1 cellular context compared by ENCODE assay signal in the genomic region with DNA sequence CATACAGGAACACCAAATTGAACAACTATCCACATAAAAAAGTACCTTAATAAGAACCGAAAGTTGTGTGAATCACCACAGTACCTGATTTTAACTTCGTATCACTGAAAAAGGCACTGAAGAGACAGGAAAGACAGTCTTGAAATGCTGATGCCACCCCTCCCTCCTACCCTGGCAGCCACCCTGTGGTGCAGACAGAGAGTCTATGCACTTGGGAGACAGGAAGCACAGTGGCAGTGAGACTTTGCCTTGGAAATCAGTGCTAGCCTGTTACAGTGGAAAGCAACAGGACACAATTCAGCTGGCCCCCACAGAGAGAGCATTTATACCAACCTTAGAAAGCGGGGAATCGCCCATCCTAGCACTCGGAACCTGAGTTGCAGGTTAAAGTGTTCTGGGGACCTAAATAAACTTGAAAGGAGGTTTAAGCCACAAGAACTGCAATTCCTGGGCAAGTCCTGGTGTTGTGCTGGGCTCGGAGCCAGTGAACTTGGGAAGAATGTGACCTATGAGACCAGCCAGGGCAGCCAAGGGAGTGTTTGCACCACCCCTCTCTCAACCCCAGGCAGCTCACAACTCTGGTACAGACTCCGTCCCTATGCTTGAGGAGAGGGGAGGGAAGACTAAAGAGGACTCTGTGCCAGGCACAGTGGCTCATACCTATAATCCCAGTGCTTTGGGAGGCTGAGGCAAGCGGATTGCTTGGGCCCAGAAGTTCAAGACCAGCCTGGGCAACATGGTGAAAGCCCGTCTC.
A peak's percentile ranks its signal among the peaks of the same experiment; 100 is the strongest.
TF ChIP-seq lines count a peak whose summit lies in the region.

No MANE protein-coding gene starts in this region.

TF ChIP-seq in HepG2, 621 proteins besides CTCF, POLR2A, EP300 and RAD21 (continued from another document and continues in another):
- TF ChIP-seq ZNF441 (CRISPR knock-in tag; IDR thresholded peaks at IDR 0.05; ENCODE audit: borderline replicate concordance) = 0 out of 2 replicates have a peak, but pooled peaks have one; percentile 63
- peak; percentile 86 for TF ChIP-seq TEAD3 (CRISPR knock-in tag; optimal IDR thresholded peaks at IDR 0.05; ENCODE audit: borderline replicate concordance)
- TF ChIP-seq ZNF746 (CRISPR knock-in tag; IDR thresholded peaks at IDR 0.05) = 0 out of 2 replicates have a peak, but pooled peaks have one; percentile 26
- peak; percentile 67 for TF ChIP-seq ZMYM4 (CRISPR knock-in tag; IDR thresholded peaks at IDR 0.05)
- TF ChIP-seq, protein P1, sequence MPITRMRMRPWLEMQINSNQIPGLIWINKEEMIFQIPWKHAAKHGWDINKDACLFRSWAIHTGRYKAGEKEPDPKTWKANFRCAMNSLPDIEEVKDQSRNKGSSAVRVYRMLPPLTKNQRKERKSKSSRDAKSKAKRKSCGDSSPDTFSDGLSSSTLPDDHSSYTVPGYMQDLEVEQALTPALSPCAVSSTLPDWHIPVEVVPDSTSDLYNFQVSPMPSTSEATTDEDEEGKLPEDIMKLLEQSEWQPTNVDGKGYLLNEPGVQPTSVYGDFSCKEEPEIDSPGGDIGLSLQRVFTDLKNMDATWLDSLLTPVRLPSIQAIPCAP (CRISPR knock-in tag; IDR thresholded peaks at IDR 0.05; ENCODE audit: low read depth) = no peak
- no peak for TF ChIP-seq FOXA1 (IDR thresholded peaks at IDR 0.05)
- TF ChIP-seq FOXA1 (CRISPR knock-in tag; IDR thresholded peaks at IDR 0.05) = 0 out of 2 replicates have a peak, but pooled peaks have one; percentile 7
- TF ChIP-seq, protein P2, sequence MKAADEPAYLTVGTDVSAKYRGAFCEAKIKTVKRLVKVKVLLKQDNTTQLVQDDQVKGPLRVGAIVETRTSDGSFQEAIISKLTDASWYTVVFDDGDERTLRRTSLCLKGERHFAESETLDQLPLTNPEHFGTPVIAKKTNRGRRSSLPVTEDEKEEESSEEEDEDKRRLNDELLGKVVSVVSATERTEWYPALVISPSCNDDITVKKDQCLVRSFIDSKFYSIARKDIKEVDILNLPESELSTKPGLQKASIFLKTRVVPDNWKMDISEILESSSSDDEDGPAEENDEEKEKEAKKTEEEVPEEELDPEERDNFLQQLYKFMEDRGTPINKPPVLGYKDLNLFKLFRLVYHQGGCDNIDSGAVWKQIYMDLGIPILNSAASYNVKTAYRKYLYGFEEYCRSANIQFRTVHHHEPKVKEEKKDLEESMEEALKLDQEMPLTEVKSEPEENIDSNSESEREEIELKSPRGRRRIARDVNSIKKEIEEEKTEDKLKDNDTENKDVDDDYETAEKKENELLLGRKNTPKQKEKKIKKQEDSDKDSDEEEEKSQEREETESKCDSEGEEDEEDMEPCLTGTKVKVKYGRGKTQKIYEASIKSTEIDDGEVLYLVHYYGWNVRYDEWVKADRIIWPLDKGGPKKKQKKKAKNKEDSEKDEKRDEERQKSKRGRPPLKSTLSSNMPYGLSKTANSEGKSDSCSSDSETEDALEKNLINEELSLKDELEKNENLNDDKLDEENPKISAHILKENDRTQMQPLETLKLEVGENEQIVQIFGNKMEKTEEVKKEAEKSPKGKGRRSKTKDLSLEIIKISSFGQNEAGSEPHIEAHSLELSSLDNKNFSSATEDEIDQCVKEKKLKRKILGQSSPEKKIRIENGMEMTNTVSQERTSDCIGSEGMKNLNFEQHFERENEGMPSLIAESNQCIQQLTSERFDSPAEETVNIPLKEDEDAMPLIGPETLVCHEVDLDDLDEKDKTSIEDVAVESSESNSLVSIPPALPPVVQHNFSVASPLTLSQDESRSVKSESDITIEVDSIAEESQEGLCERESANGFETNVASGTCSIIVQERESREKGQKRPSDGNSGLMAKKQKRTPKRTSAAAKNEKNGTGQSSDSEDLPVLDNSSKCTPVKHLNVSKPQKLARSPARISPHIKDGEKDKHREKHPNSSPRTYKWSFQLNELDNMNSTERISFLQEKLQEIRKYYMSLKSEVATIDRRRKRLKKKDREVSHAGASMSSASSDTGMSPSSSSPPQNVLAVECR (CRISPR knock-in tag; IDR thresholded peaks at IDR 0.05; ENCODE audit: borderline replicate concordance) = no peak; the same call in 1 of the 2 replicates
- TF ChIP-seq LCORL (IDR thresholded peaks at IDR 0.05) = no peak
- TF ChIP-seq LCORL (CRISPR knock-in tag; IDR thresholded peaks at IDR 0.05) = peak; percentile 62; the same call in 1 of the 2 replicates
- TF ChIP-seq, protein P3, sequence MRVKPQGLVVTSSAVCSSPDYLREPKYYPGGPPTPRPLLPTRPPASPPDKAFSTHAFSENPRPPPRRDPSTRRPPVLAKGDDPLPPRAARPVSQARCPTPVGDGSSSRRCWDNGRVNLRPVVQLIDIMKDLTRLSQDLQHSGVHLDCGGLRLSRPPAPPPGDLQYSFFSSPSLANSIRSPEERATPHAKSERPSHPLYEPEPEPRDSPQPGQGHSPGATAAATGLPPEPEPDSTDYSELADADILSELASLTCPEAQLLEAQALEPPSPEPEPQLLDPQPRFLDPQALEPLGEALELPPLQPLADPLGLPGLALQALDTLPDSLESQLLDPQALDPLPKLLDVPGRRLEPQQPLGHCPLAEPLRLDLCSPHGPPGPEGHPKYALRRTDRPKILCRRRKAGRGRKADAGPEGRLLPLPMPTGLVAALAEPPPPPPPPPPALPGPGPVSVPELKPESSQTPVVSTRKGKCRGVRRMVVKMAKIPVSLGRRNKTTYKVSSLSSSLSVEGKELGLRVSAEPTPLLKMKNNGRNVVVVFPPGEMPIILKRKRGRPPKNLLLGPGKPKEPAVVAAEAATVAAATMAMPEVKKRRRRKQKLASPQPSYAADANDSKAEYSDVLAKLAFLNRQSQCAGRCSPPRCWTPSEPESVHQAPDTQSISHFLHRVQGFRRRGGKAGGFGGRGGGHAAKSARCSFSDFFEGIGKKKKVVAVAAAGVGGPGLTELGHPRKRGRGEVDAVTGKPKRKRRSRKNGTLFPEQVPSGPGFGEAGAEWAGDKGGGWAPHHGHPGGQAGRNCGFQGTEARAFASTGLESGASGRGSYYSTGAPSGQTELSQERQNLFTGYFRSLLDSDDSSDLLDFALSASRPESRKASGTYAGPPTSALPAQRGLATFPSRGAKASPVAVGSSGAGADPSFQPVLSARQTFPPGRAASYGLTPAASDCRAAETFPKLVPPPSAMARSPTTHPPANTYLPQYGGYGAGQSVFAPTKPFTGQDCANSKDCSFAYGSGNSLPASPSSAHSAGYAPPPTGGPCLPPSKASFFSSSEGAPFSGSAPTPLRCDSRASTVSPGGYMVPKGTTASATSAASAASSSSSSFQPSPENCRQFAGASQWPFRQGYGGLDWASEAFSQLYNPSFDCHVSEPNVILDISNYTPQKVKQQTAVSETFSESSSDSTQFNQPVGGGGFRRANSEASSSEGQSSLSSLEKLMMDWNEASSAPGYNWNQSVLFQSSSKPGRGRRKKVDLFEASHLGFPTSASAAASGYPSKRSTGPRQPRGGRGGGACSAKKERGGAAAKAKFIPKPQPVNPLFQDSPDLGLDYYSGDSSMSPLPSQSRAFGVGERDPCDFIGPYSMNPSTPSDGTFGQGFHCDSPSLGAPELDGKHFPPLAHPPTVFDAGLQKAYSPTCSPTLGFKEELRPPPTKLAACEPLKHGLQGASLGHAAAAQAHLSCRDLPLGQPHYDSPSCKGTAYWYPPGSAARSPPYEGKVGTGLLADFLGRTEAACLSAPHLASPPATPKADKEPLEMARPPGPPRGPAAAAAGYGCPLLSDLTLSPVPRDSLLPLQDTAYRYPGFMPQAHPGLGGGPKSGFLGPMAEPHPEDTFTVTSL (CRISPR knock-in tag; IDR thresholded peaks at IDR 0.05; ENCODE audit: borderline replicate concordance) = 0 out of 2 replicates have a peak, but pooled peaks have one; percentile 14
- peak; percentile 68 for TF ChIP-seq RARA (CRISPR knock-in tag; IDR thresholded peaks at IDR 0.05)
- peak; percentile 29; the same call in 1 of the 2 replicates for TF ChIP-seq CEBPG (CRISPR knock-in tag; IDR thresholded peaks at IDR 0.05)
- TF ChIP-seq, protein P4, sequence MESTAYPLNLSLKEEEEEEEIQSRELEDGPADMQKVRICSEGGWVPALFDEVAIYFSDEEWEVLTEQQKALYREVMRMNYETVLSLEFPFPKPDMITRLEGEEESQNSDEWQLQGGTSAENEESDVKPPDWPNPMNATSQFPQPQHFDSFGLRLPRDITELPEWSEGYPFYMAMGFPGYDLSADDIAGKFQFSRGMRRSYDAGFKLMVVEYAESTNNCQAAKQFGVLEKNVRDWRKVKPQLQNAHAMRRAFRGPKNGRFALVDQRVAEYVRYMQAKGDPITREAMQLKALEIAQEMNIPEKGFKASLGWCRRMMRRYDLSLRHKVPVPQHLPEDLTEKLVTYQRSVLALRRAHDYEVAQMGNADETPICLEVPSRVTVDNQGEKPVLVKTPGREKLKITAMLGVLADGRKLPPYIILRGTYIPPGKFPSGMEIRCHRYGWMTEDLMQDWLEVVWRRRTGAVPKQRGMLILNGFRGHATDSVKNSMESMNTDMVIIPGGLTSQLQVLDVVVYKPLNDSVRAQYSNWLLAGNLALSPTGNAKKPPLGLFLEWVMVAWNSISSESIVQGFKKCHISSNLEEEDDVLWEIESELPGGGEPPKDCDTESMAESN (CRISPR knock-in tag; conservative IDR thresholded peaks at IDR 0.05) = 0 out of 2 replicates have a peak, but pooled peaks have one; percentile 29
- TF ChIP-seq, protein P5, sequence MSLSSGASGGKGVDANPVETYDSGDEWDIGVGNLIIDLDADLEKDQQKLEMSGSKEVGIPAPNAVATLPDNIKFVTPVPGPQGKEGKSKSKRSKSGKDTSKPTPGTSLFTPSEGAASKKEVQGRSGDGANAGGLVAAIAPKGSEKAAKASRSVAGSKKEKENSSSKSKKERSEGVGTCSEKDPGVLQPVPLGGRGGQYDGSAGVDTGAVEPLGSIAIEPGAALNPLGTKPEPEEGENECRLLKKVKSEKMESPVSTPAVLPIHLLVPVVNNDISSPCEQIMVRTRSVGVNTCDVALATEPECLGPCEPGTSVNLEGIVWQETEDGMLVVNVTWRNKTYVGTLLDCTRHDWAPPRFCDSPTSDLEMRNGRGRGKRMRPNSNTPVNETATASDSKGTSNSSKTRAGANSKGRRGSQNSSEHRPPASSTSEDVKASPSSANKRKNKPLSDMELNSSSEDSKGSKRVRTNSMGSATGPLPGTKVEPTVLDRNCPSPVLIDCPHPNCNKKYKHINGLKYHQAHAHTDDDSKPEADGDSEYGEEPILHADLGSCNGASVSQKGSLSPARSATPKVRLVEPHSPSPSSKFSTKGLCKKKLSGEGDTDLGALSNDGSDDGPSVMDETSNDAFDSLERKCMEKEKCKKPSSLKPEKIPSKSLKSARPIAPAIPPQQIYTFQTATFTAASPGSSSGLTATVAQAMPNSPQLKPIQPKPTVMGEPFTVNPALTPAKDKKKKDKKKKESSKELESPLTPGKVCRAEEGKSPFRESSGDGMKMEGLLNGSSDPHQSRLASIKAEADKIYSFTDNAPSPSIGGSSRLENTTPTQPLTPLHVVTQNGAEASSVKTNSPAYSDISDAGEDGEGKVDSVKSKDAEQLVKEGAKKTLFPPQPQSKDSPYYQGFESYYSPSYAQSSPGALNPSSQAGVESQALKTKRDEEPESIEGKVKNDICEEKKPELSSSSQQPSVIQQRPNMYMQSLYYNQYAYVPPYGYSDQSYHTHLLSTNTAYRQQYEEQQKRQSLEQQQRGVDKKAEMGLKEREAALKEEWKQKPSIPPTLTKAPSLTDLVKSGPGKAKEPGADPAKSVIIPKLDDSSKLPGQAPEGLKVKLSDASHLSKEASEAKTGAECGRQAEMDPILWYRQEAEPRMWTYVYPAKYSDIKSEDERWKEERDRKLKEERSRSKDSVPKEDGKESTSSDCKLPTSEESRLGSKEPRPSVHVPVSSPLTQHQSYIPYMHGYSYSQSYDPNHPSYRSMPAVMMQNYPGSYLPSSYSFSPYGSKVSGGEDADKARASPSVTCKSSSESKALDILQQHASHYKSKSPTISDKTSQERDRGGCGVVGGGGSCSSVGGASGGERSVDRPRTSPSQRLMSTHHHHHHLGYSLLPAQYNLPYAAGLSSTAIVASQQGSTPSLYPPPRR (CRISPR knock-in tag; IDR thresholded peaks at IDR 0.05; ENCODE audit: borderline replicate concordance) = peak; percentile 42; the same call in 1 of the 2 replicates
- 0 out of 2 replicates have a peak, but pooled peaks have one; percentile 30 for TF ChIP-seq ZNF619 (CRISPR knock-in tag; IDR thresholded peaks at IDR 0.05)
- TF ChIP-seq ZNF775 (CRISPR knock-in tag; IDR thresholded peaks at IDR 0.05; ENCODE audit: borderline replicate concordance) = no peak
- TF ChIP-seq GATAD2A (CRISPR knock-in tag; IDR thresholded peaks at IDR 0.05) = peak; percentile 24; the same call in 1 of the 2 replicates
- 0 out of 2 replicates have a peak, but pooled peaks have one; percentile 14 for TF ChIP-seq DPF2 (CRISPR knock-in tag; IDR thresholded peaks at IDR 0.05; ENCODE audit: borderline replicate concordance, low read depth)
- TF ChIP-seq BCL6 (CRISPR knock-in tag; IDR thresholded peaks at IDR 0.05) = peak; percentile 67
- TF ChIP-seq, protein P6, sequence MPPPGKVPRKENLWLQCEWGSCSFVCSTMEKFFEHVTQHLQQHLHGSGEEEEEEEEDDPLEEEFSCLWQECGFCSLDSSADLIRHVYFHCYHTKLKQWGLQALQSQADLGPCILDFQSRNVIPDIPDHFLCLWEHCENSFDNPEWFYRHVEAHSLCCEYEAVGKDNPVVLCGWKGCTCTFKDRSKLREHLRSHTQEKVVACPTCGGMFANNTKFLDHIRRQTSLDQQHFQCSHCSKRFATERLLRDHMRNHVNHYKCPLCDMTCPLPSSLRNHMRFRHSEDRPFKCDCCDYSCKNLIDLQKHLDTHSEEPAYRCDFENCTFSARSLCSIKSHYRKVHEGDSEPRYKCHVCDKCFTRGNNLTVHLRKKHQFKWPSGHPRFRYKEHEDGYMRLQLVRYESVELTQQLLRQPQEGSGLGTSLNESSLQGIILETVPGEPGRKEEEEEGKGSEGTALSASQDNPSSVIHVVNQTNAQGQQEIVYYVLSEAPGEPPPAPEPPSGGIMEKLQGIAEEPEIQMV (CRISPR knock-in tag; IDR thresholded peaks at IDR 0.05; ENCODE audit: low read depth) = 0 out of 2 replicates have a peak, but pooled peaks have one; percentile 26
- peak; percentile 24; the same call in 1 of the 2 replicates for TF ChIP-seq RXRB (CRISPR knock-in tag; IDR thresholded peaks at IDR 0.05; ENCODE audit: borderline replicate concordance)
- no peak for TF ChIP-seq SYNCRIP (IDR thresholded peaks at IDR 0.05; ENCODE audit: insufficient read depth, low read depth, low read length)
- TF ChIP-seq, protein P7, sequence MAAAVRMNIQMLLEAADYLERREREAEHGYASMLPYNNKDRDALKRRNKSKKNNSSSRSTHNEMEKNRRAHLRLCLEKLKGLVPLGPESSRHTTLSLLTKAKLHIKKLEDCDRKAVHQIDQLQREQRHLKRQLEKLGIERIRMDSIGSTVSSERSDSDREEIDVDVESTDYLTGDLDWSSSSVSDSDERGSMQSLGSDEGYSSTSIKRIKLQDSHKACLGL (CRISPR knock-in tag; IDR thresholded peaks at IDR 0.05) = no peak
- TF ChIP-seq ZNF543 (CRISPR knock-in tag; IDR thresholded peaks at IDR 0.05) = 0 out of 2 replicates have a peak, but pooled peaks have one; percentile 33
- TF ChIP-seq PAF1 (CRISPR knock-in tag; IDR thresholded peaks at IDR 0.05) = no peak
- no peak for TF ChIP-seq ZNF792 (CRISPR knock-in tag; IDR thresholded peaks at IDR 0.05)
- no peak for TF ChIP-seq POLR2G (IDR thresholded peaks at IDR 0.05; ENCODE audit: low read depth, low read length)
- 0 out of 2 replicates have a peak, but pooled peaks have one; percentile 11 for TF ChIP-seq SOX5 (CRISPR knock-in tag; IDR thresholded peaks at IDR 0.05; ENCODE audit: borderline replicate concordance)
- no peak for TF ChIP-seq ZMYM2 (CRISPR knock-in tag; IDR thresholded peaks at IDR 0.05)
- TF ChIP-seq ZFP36L1 (CRISPR knock-in tag; IDR thresholded peaks at IDR 0.05) = no peak
- TF ChIP-seq ZNF30 (CRISPR knock-in tag; IDR thresholded peaks at IDR 0.05) = no peak
- peak; percentile 78 for TF ChIP-seq SALL1 (CRISPR knock-in tag; IDR thresholded peaks at IDR 0.05)
- TF ChIP-seq SMARCE1 (IDR thresholded peaks at IDR 0.05; ENCODE audit: borderline replicate concordance) = no peak
- TF ChIP-seq ZNF431 (CRISPR knock-in tag; IDR thresholded peaks at IDR 0.05; ENCODE audit: borderline replicate concordance, low read depth) = no peak
- peak; percentile 49; the same call in 1 of the 2 replicates for TF ChIP-seq SP5 (CRISPR knock-in tag; IDR thresholded peaks at IDR 0.05; ENCODE audit: borderline replicate concordance, low read depth)
- TF ChIP-seq MAZ (IDR thresholded peaks at IDR 0.05; ENCODE audit: borderline replicate concordance, low read depth, low read length) = no peak
- TF ChIP-seq MAZ (CRISPR knock-in tag; IDR thresholded peaks at IDR 0.05; ENCODE audit: low read depth) = no peak
